ENCODE assay signal across 17 cellular contexts in the genomic region with DNA sequence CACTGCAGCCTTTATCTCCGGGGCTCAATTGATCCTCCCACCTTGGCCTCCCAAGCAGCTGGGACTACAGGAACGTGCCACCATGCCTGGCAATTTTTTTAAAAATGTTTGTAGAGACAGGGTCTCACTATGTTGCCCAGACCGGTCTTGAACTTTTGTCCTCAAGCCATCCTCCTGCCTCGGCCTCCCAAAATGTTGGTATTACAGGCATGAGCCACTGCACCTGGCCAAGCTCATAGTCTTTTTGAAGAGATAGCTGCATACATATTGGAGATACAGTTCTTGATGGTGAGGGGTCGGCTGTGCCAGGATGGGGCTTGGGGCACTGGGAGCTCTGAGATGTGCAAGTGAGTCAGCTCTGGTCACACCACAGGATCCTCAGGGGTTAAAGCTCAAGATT. TPM values are rescaled to one million over a fixed set of nuclear protein-coding genes. Genes with fewer than 3 reads are reported as not detected.
"Had no signal": no experiment of that assay in that cellular context is flagged by ENCODE, and none has a peak within 500 bp of the region (broad histone marks: within the 10 kb centered on the region; RNA-seq: fewer than 3 reads in every experiment).

No MANE protein-coding gene starts in this region.

- H3K9me3 ChIP-seq: esophagus muscularis mucosa, gastrocnemius medialis, lower lobe of right lung, tibial nerve had no signal

- H3K4me3 ChIP-seq: esophagus muscularis mucosa, gastrocnemius medialis, lower lobe of right lung, tibial nerve had no signal

- ATAC-seq: activated naive CD4-positive, alpha-beta T cell treated with anti-CD3 and anti-CD28 coated beads, Interleukin-2, amount 50 U/mL, for 72 hours; activated T-helper 17 cell treated with anti-CD3 and anti-CD28 coated beads, Interleukin-2, amount 50 U/mL, for 72 hours; effector memory CD8-positive, alpha-beta T cell; gastrocnemius medialis; lower lobe of right lung; naive thymus-derived CD4-positive, alpha-beta T cell; stimulated activated naive CD8-positive, alpha-beta T cell treated with anti-CD3 and anti-CD28 coated beads, Interleukin-15, Interleukin-2, amounts not matched to agents 100 U/mL and 50 U/mL, for 24 hours; T-cell had no signal

- H3K27me3 ChIP-seq: esophagus muscularis mucosa, gastrocnemius medialis, tibial nerve had no signal

- DNase-seq: aorta; central memory CD4-positive, alpha-beta T cell; effector memory CD8-positive, alpha-beta T cell; gastrocnemius medialis; left cardiac atrium; lower lobe of right lung; mesendoderm; naive thymus-derived CD4-positive, alpha-beta T cell; occipital lobe; stimulated activated CD4-positive, alpha-beta T cell treated with anti-CD3 and anti-CD28 coated beads, Interleukin-4, amount 100 ng/mL, for 24 hours; WERI-Rb-1 had no signal

- H3K4me1 ChIP-seq: lower lobe of right lung had no signal

- H3K27ac ChIP-seq: esophagus muscularis mucosa, gastrocnemius medialis, lower lobe of right lung, tibial nerve, WERI-Rb-1 had no signal

- H3K36me3 ChIP-seq: esophagus muscularis mucosa, gastrocnemius medialis, lower lobe of right lung, tibial nerve, WERI-Rb-1 had no signal

RNA-seq across cellular contexts. Expression of a gene that starts 53.2 kb away (rescaled TPM):
- total RNA-seq: activated naive CD4-positive, alpha-beta T cell treated with anti-CD3 and anti-CD28 coated beads, Interleukin-2, amount 50 U/mL, for 72 hours; activated T-helper 17 cell treated with anti-CD3 and anti-CD28 coated beads, Interleukin-2, amount 50 U/mL, for 72 hours; naive thymus-derived CD4-positive, alpha-beta T cell; occipital lobe; tibial nerve had no signal
- polyA plus RNA-seq: naive thymus-derived CD4-positive, alpha-beta T cell had no signal
